In the genomic region with DNA sequence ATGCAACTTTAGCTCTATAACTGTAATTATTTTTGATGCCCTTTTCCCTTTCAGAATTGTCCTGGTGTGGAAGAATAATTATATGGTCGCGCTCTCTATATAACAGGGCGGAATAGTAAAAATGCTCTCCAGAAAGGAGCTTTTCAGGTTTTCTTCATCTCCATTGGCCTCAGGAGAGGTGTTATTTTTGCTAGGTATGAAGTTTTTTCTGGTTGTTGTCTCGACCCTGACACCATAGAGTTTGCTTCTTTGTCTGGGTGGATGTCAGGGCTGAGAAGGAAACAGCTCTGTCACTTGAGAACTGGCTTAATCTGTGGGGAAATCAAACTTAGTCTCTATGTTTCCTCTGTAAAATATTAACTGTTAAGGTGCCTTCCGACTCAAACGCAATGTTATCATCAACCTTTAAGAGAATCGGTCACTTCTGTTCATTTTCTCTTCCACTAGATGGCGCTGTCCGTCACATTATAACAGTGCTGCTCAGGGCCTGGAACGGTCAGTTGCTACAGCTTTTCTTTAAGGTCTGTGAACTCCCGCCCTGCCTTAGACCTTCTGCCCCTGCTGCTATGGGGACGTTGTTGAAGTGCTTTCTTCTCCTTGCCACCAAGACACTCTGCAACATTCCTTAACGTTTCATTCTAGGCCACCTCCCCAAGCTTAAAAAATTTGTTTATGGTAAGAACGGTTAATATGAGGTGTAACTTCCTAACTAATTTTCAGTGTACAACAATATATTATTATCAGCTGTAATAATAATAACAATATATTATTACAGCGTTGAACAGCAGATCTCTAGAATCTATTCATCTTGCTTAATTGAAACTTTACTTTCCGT, we compare ENCODE assay signal across 1 cellular context.
TF ChIP-seq lines count a peak whose summit lies in the region.

No MANE protein-coding gene starts in this region.

TF ChIP-seq in WTC11, 78 proteins besides CTCF, POLR2A, EP300 and RAD21 (continued from another document):
- TF ChIP-seq ZNF263 (CRISPR knock-in tag; IDR thresholded peaks at IDR 0.05; ENCODE audit: low read depth) = no peak
- no peak for TF ChIP-seq TEAD1 (CRISPR knock-in tag; IDR thresholded peaks at IDR 0.05)
- TF ChIP-seq TP53 (CRISPR knock-in tag; IDR thresholded peaks at IDR 0.05) = no peak
- no peak for TF ChIP-seq RORB (CRISPR knock-in tag; IDR thresholded peaks at IDR 0.05)
- TF ChIP-seq ZNF671 (CRISPR knock-in tag; IDR thresholded peaks at IDR 0.05) = no peak
TF ChIP-seq in WTC11: peak in this region for 0.
